Comparison of ENCODE assay signal across 9 cellular contexts in the genomic region with DNA sequence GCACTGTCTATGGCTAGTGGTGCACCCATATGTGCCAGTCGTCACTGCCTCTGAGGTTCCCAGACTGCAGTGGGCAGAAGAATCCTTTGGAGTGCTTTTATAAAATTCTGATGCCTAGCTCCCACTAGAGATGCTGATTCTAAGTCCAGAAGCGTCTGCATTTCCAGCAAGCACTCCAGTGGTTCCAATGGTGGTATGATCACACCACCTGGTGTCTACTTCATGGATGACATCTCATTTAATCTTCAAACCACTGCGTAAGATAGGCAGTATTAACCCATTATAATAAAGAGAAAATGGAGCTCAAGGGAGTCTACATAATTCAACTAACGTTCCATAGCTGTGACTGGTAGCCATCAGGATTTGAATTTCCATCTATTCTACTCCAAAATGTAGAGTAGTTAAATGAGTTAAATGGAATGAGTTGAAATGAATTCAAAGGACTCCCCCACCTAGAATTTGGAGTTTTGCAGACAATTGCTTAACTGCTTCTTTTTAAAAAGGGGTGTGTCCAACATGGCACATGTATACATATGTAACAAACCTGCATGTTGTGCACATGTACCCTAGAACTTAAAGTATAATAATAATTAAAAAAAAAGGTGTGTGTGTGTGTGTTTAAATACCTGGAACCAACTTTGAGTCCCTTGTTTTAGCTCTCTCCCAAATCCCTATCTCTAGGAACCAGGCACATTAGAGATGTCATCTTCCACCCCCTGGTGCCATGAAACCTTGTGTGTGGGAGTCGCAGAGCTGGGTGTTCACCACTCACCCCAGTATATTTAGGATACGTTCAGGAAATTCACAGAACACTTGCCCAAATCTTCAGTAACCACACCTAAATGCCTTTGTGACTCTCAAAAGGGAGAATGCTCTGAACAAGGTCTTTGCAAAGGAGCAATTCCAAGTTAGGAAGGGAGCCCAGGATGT. TPM values are rescaled to one million over a fixed set of nuclear protein-coding genes. Genes with fewer than 3 reads are reported as not detected.
DNase-seq lines count a peak whose midpoint lies in the region; ATAC-seq and TF ChIP-seq lines count a peak whose summit lies in the region.
"Had no signal": no experiment of that assay in that cellular context is flagged by ENCODE, and none has a peak within 500 bp of the region (broad histone marks: within the 10 kb centered on the region; RNA-seq: fewer than 3 reads in every experiment).

No MANE protein-coding gene starts in this region.

- DNase-seq in activated T-cell treated with anti-CD3 and anti-CD28 coated beads, Interleukin-2, amount 50 U/mL, for 4 hours, result no peak
- DNase-seq in activated T-cell treated with anti-CD3 and anti-CD28 coated beads, Interleukin-2, amount 50 U/mL, for 1 hour, result no peak
- DNase-seq in SHP77 (lab: John Stamatoyannopoulos, UW) (peak; percentile 32 to 46), esophagus squamous epithelium (lab: John Stamatoyannopoulos, UW) (no peak), ureter (ENCODE audit: low spot score) (no peak)

- H3K4me3 ChIP-seq in esophagus squamous epithelium (no peak overlapping the region), parathyroid adenoma (ENCODE audit: low read depth, low read length) (no peak overlapping the region)

- TF ChIP-seq CTCF in esophagus squamous epithelium (IDR thresholded peaks at IDR 0.05) (peak; percentile 22 to 83 (median 66)), parathyroid adenoma (IDR thresholded peaks at IDR 0.05) (peak; percentile 83)

- H3K4me1 ChIP-seq in esophagus squamous epithelium, result peaks cover 0 to 6% (median 0%) of the 10 kb centered on the region in 3 donors
- H3K4me1 ChIP-seq in parathyroid adenoma, result no peaks in the 10 kb centered on the region

- H2AFZ ChIP-seq in parathyroid adenoma, result peak overlapping the region; percentile 20

- H3K27me3 ChIP-seq in esophagus squamous epithelium (no peaks in the 10 kb centered on the region), parathyroid adenoma (ENCODE audit: control insufficient read depth, insufficient read depth, low read length) (no peaks in the 10 kb centered on the region)

- ATAC-seq in activated T-cell treated with anti-CD3 and anti-CD28 coated beads, Interleukin-2, amount 50 U/mL, for 4 hours, result peak; percentile 60 to 61
- peak; percentile 62 for ATAC-seq in HG03469 (IDR thresholded peaks at IDR 0.05; ENCODE audit: unreplicated experiment)
- no peak for ATAC-seq in GM21786 (IDR thresholded peaks at IDR 0.05; ENCODE audit: unreplicated experiment)

- H3K27me3 Mint-ChIP-seq in activated T-cell treated with anti-CD3 and anti-CD28 coated beads, Interleukin-2, amount 50 U/mL, for 4 hours (ENCODE audit: low read depth), result peaks cover 19% of the 10 kb centered on the region

- no peaks in the 10 kb centered on the region for H3K36me3 Mint-ChIP-seq in activated T-cell treated with anti-CD3 and anti-CD28 coated beads, Interleukin-2, amount 50 U/mL, for 4 hours (ENCODE audit: insufficient read depth)

- H3K36me3 ChIP-seq in esophagus squamous epithelium, result no peaks in the 10 kb centered on the region
- no peaks in the 10 kb centered on the region for H3K36me3 ChIP-seq in parathyroid adenoma (ENCODE audit: control insufficient read depth, insufficient read depth, low read length)

- H3K9ac ChIP-seq in parathyroid adenoma, result no peak overlapping the region

- no peak overlapping the region for H3K27ac ChIP-seq in esophagus squamous epithelium
- no peak overlapping the region for H3K27ac ChIP-seq in parathyroid adenoma

- H3K9me3 ChIP-seq in esophagus squamous epithelium (peaks cover 0 to 7% (median 0%) of the 10 kb centered on the region in 3 donors), parathyroid adenoma (ENCODE audit: control insufficient read depth, low read length) (no peaks in the 10 kb centered on the region)

- H3K9me3 Mint-ChIP-seq in activated T-cell treated with anti-CD3 and anti-CD28 coated beads, Interleukin-2, amount 50 U/mL, for 4 hours, result peaks cover 8% of the 10 kb centered on the region

- intact Hi-C loops in esophagus squamous epithelium (cut with DNase I), result loop anchor here (5.0 kb wide), 1 partner anchor 81 kb away; no protein-coding TSS in a partner anchor

- H3K4me1 Mint-ChIP-seq in activated T-cell treated with anti-CD3 and anti-CD28 coated beads, Interleukin-2, amount 50 U/mL, for 4 hours (ENCODE audit: low read depth), result no peaks in the 10 kb centered on the region

- WGBS in esophagus squamous epithelium, 2 donors, result 45 to 48% methylated on average over 6 of the region's 6 CpGs

- no peak for TF ChIP-seq POLR2A in esophagus squamous epithelium (IDR thresholded peaks at IDR 0.05)

- H3K4me3 Mint-ChIP-seq in activated T-cell treated with anti-CD3 and anti-CD28 coated beads, Interleukin-2, amount 50 U/mL, for 4 hours, result no peak overlapping the region

- H3K4me2 ChIP-seq in parathyroid adenoma (ENCODE audit: low read length), result no peak overlapping the region

- peaks cover 15% of the 10 kb centered on the region for H3K79me2 ChIP-seq in parathyroid adenoma

RNA-seq across cellular contexts. Expression of a gene that starts 14.1 kb away (rescaled TPM):
- total RNA-seq in activated T-cell treated with anti-CD3 and anti-CD28 coated beads, Interleukin-2, amount 50 U/mL, for 4 hours, result under 1 TPM; 0.08 to 0.20 (median 0.11) TPM
- 10 to 100 TPM; 28.7 to 81.3 (median 44.8) TPM for total RNA-seq in esophagus squamous epithelium
- 28.7 TPM for total RNA-seq in ureter

RNA-seq across cellular contexts. Expression of a gene that starts 40.6 kb away (rescaled TPM):
- not detected for total RNA-seq in activated T-cell treated with anti-CD3 and anti-CD28 coated beads, Interleukin-2, amount 50 U/mL, for 4 hours
- total RNA-seq in esophagus squamous epithelium (10 to 100 TPM in 2 of 4 donors, 1 to 10 TPM in 2; 2.9 to 10.8 (median 9.2) TPM), ureter (8.0 TPM)
- total RNA-seq: activated naive CD4-positive, alpha-beta T cell treated with anti-CD3 and anti-CD28 coated beads, Interleukin-2, amount 50 U/mL, for 72 hours had no signal

Comparison
In these comparisons a context has a peak if more than half of its experiments do, and no peak if none do; other contexts are left out.
1. DNase-seq: peak in SHP77 (2 of 2); none in activated T-cell treated with anti-CD3 and anti-CD28 coated beads, Interleukin-2, amount 50 U/mL, for 4 hours (single experiment), activated T-cell treated with anti-CD3 and anti-CD28 coated beads, Interleukin-2, amount 50 U/mL, for 1 hour (single experiment), esophagus squamous epithelium (single experiment) and ureter (single experiment).
2. RNA of a gene that starts 14.1 kb away (total RNA-seq): 28.7 to 81.3 TPM in esophagus squamous epithelium and 28.7 TPM in ureter (single experiment); 0.08 to 0.20 TPM in activated T-cell treated with anti-CD3 and anti-CD28 coated beads, Interleukin-2, amount 50 U/mL, for 4 hours; every median in the first group is over 10 times any median in the second.